In the genomic region with DNA sequence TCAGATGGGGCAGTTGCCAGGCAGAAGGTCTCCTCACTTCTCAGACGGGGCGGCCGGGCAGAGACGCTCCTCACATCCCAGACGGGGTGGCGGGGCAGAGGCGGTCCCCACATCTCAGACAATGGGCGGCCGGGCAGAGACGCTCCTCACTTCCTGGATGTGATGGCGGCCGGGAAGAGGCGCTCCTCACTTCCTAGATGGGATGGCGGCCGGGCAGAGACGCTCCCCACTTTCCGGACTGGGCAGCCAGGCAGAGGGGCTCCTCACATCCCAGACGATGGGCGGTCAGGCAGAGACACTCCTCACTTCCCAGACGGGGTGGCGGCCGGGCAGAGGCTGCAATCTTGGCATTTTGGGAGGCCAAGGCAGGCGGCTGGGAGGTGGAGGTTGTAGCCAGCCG, we compare ENCODE assay signal across 14 cellular contexts. TPM values are rescaled to one million over a fixed set of nuclear protein-coding genes. Genes with fewer than 3 reads are reported as not detected.
"Had no signal": no experiment of that assay in that cellular context is flagged by ENCODE, and none has a peak within 500 bp of the region (broad histone marks: within the 10 kb centered on the region; RNA-seq: fewer than 3 reads in every experiment).

No MANE protein-coding gene starts in this region.

RNA-seq across cellular contexts. Expression of gene GABRG3, which starts 33.2 kb away (rescaled TPM):
- total RNA-seq: activated B cell treated with CpG ODN at 0.5 μM for 24 hours; activated CD4-positive, alpha-beta memory T cell treated with anti-CD3 and anti-CD28 coated beads for 36 hours; activated CD4-positive, alpha-beta memory T cell treated with anti-CD3 and anti-CD28 coated beads, Interleukin-2, amount 10 ng/mL, durations not matched to agents 7 days and 5 days; activated CD4-positive, alpha-beta T cell treated with anti-CD3 and anti-CD28 coated beads for 36 hours; activated CD4-positive, alpha-beta T cell treated with anti-CD3 and anti-CD28 coated beads, Interleukin-2, amount 10 ng/mL, durations not matched to agents 24 days and 14 days; activated CD4-positive, alpha-beta T cell treated with anti-CD3 and anti-CD28 coated beads, Interleukin-2, amount 10 ng/mL, durations not matched to agents 7 days and 5 days; activated CD8-positive, alpha-beta memory T cell treated with anti-CD3 and anti-CD28 coated beads for 36 hours; activated CD8-positive, alpha-beta memory T cell treated with anti-CD3 and anti-CD28 coated beads, Interleukin-2, amount 10 ng/mL, durations not matched to agents 7 days and 5 days; activated CD8-positive, alpha-beta T cell treated with anti-CD3 and anti-CD28 coated beads for 36 hours; activated CD8-positive, alpha-beta T cell treated with anti-CD3 and anti-CD28 coated beads, Interleukin-2, amount 10 ng/mL, durations not matched to agents 7 days and 5 days; T-cell; T-helper 1 cell treated with Interleukin-12 subunit alpha and Interleukin-12 subunit beta and Interleukin-4 antibody, amounts not matched to agents 30 ng/mL and 1 ng/mL, for 36 hours; T-helper 17 cell; T-helper 2 cell treated with Interferon-gamma antibody and Interleukin-4, amounts not matched to agents 100 ng/mL and 5 ng/mL, for 36 hours had no signal
